In the genomic region with DNA sequence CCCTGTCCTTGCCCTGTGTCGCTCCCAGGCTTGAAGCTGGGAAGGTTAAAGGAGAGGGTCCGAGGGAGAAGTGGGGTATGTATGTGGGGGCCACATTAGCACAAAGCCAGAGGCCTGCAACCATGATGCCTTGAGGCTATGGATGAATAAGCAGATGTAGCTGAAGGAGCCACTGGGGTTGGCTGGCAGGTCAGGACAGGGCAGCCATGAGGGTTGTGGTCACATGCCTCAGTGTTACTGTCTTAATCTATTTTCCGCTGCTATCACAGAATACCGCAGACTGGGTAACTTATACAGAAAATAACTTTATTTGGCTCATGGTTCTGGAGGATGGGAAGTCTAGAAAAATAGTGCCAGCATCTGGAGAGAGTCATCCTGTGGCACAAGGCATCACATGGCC, we compare ENCODE assay signal across 24 cellular contexts. TPM values are rescaled to one million over a fixed set of nuclear protein-coding genes. Genes with fewer than 3 reads are reported as not detected.
DNase-seq lines count a peak whose midpoint lies in the region; ATAC-seq and TF ChIP-seq lines count a peak whose summit lies in the region.
"Had no signal": no experiment of that assay in that cellular context is flagged by ENCODE, and none has a peak within 500 bp of the region (broad histone marks: within the 10 kb centered on the region; RNA-seq: fewer than 3 reads in every experiment).

No MANE protein-coding gene starts in this region.

- H3F3A ChIP-seq in GM23248 (ENCODE audit: insufficient read depth): peaks cover 11% of the 10 kb centered on the region; the same call in 1 of the 2 replicates
- peaks cover 56% of the 10 kb centered on the region for H3F3A ChIP-seq in SU-DHL-6 (ENCODE audit: insufficient read depth)

- no peak for TF ChIP-seq CTCF in SU-DHL-6 (IDR thresholded peaks at IDR 0.05; ENCODE audit: insufficient read depth, low read length, poor library complexity, severe bottlenecking)

- no peak for ATAC-seq in HG02870 (IDR thresholded peaks at IDR 0.05; ENCODE audit: unreplicated experiment)
- ATAC-seq: activated CD4-positive, CD25-positive, alpha-beta regulatory T cell treated with anti-CD3 and anti-CD28 coated beads, Interleukin-2, amount 50 U/mL, for 24 hours; activated CD8-positive, alpha-beta memory T cell treated with anti-CD3 and anti-CD28 coated beads, Interleukin-2, amount 10 ng/mL, durations not matched to agents 7 days and 5 days; stimulated activated naive CD8-positive, alpha-beta T cell treated with anti-CD3 and anti-CD28 coated beads, Interleukin-15, amount 100 ng/mL, for 72 hours had no signal

- 71 to 74% methylated on average over 4 of the region's 4 CpGs for WGBS in GM23248 (ENCODE audit: low coverage in 1 of 2, low lambda C conversion rate in 2 of 2, missing lambda C conversion rate in 2 of 2), 2 experiments

- H3K9me2 ChIP-seq in GM23248 (ENCODE audit: insufficient read depth) (no peaks in the 10 kb centered on the region), SU-DHL-6 (replicated peaks; ENCODE audit: insufficient read depth, low read length) (no peaks in the 10 kb centered on the region)

- H3K9me3 ChIP-seq in GM23248 (ENCODE audit: low read depth): no peaks in the 10 kb centered on the region
- no peaks in the 10 kb centered on the region for H3K9me3 ChIP-seq in SU-DHL-6 (ENCODE audit: insufficient read depth, low read length)
- no peaks in the 10 kb centered on the region for H3K9me3 ChIP-seq in skeletal muscle satellite cell (replicated peaks; ENCODE audit: low read length)
- H3K9me3 ChIP-seq: adrenal gland, neutrophil, SJSA1 had no signal

- H3K4me2 ChIP-seq in GM23248 (ENCODE audit: unreplicated experiment) (no peak overlapping the region), SU-DHL-6 (ENCODE audit: low read depth, low read length, poor library complexity, severe bottlenecking) (peak overlapping the region; percentile 74), skeletal muscle satellite cell (ENCODE audit: low read length) (peak overlapping the region; percentile 70)

- H3K4me1 ChIP-seq in GM23248 (ENCODE audit: insufficient read depth): peaks cover 15% of the 10 kb centered on the region; the same call in 1 of the 2 replicates
- peaks cover 23% of the 10 kb centered on the region for H3K4me1 ChIP-seq in skeletal muscle satellite cell (ENCODE audit: control insufficient read depth, insufficient read depth, low read length)

- H3K36me3 ChIP-seq in GM23248 (ENCODE audit: low read depth) (no peaks in the 10 kb centered on the region), SU-DHL-6 (ENCODE audit: low read length) (no peaks in the 10 kb centered on the region), skeletal muscle satellite cell (ENCODE audit: insufficient read depth, low read length) (no peaks in the 10 kb centered on the region)
- H3K36me3 ChIP-seq: adrenal gland, neutrophil, SJSA1 had no signal

- H3K79me2 ChIP-seq in GM23248 (ENCODE audit: insufficient read depth) (no peaks in the 10 kb centered on the region), SU-DHL-6 (ENCODE audit: insufficient read depth, low read length) (peaks cover 20% of the 10 kb centered on the region)

- DNase-seq in GM23248 (peak; percentile 32), glomerular visceral epithelial cell (ENCODE audit: extremely low spot score) (peak; percentile 48), 8988T (no peak), NCI-H1930 (lab: John Stamatoyannopoulos, UW) (no peak)
- no peak for DNase-seq in stimulated activated CD4-positive, alpha-beta T cell treated with anti-CD3 and anti-CD28 coated beads, Interleukin-4, amount 100 ng/mL, for 24 hours
- DNase-seq: activated CD8-positive, alpha-beta memory T cell treated with anti-CD3 and anti-CD28 coated beads, Interleukin-2, amount 10 ng/mL, durations not matched to agents 7 days and 5 days; activated effector memory CD4-positive, alpha-beta T cell treated with anti-CD3 and anti-CD28 coated beads, Interleukin-2, amount 50 U/mL, for 16 hours; adrenal gland; caudate nucleus; left cardiac atrium; midbrain; NCI-H1048; NCI-H2081; NCI-H526; retina; stimulated activated naive CD8-positive, alpha-beta T cell treated with anti-CD3 and anti-CD28 coated beads, Interleukin-15, amount 100 ng/mL, for 72 hours; T-helper 9 cell had no signal

- no peak overlapping the region for H3K27ac ChIP-seq in GM23248
- peak overlapping the region; percentile 93 for H3K27ac ChIP-seq in SU-DHL-6 (ENCODE audit: low read depth, low read length)
- H3K27ac ChIP-seq: HL-60, neutrophil, SJSA1 had no signal

- H4K20me1 ChIP-seq in GM23248 (ENCODE audit: insufficient read depth) (no peaks in the 10 kb centered on the region), SU-DHL-6 (ENCODE audit: low read depth, low read length) (no peaks in the 10 kb centered on the region)

- in situ Hi-C loops in GM23248 (cut with MboI): no loop called here

- H3K9ac ChIP-seq in GM23248 (no peak overlapping the region), SU-DHL-6 (ENCODE audit: low read length) (peak overlapping the region; percentile 82), skeletal muscle satellite cell (ENCODE audit: low read depth, low read length) (no peak overlapping the region)

- H3K4me3 ChIP-seq in GM23248 (no peak overlapping the region), SU-DHL-6 (ENCODE audit: insufficient read depth, low read length, poor library complexity, severe bottlenecking) (no peak overlapping the region), skeletal muscle satellite cell (ENCODE audit: low read length) (no peak overlapping the region)
- H3K4me3 ChIP-seq: adrenal gland, SJSA1 had no signal

- H3K27me3 ChIP-seq in GM23248 (replicated peaks; ENCODE audit: insufficient read depth): no peaks in the 10 kb centered on the region
- H3K27me3 ChIP-seq in SU-DHL-6 (ENCODE audit: low read length): no peaks in the 10 kb centered on the region
- H3K27me3 ChIP-seq in skeletal muscle satellite cell (ENCODE audit: control insufficient read depth, insufficient read depth, low read length): no peaks in the 10 kb centered on the region
- H3K27me3 ChIP-seq: adrenal gland, neutrophil, SJSA1 had no signal

- no peak overlapping the region for H2AFZ ChIP-seq in GM23248
- no peak overlapping the region for H2AFZ ChIP-seq in SU-DHL-6 (ENCODE audit: low read depth, low read length, severe bottlenecking)

RNA-seq across cellular contexts. Expression of a gene that starts 9.2 kb away (rescaled TPM):
- 146 and 160 TPM in 2 replicates for total RNA-seq in GM23248 (2014; rRNA removed; shearing (Covaris generic))
- polyA plus RNA-seq in GM23248 (2016; fragmentation: Nextera tagmentation; extraction: Ambion mirVana): 124 and 125 TPM in 2 replicates
- total RNA-seq in skeletal muscle satellite cell (2012; rRNA removed): 164 and 203 TPM in 2 replicates

RNA-seq across cellular contexts. Expression of a gene that starts 51.9 kb away (rescaled TPM):
- 8.3 and 8.7 TPM in 2 replicates for total RNA-seq in GM23248 (2014; rRNA removed; shearing (Covaris generic))
- 1.8 and 1.9 TPM in 2 replicates for polyA plus RNA-seq in GM23248 (2016; fragmentation: Nextera tagmentation; extraction: Ambion mirVana)
- 4.2 and 4.6 TPM in 2 replicates for total RNA-seq in skeletal muscle satellite cell (2012; rRNA removed)

Comparison
In these comparisons a context has a peak if more than half of its experiments do, and no peak if none do; other contexts are left out.
1. DNase-seq: peak in GM23248 (single experiment) and glomerular visceral epithelial cell (single experiment); none in 8988T (single experiment), NCI-H1930 (0 of 2) and stimulated activated CD4-positive, alpha-beta T cell treated with anti-CD3 and anti-CD28 coated beads, Interleukin-4, amount 100 ng/mL, for 24 hours (single experiment).